2 cellular contexts compared by ENCODE assay signal in genomic region chr5:116764941-116765340, GRCh38.
TF ChIP-seq lines count a peak whose summit lies in the region.

No MANE protein-coding gene starts in this region.

TF ChIP-seq in HepG2, 621 proteins besides CTCF, POLR2A, EP300 and RAD21:
- no peak for TF ChIP-seq ZNF362 (CRISPR knock-in tag; IDR thresholded peaks at IDR 0.05; ENCODE audit: borderline replicate concordance)
- peak; percentile 38 for TF ChIP-seq HNRNPK (IDR thresholded peaks at IDR 0.05; ENCODE audit: low read depth, low read length, poor library complexity, severe bottlenecking)
- no peak for TF ChIP-seq ZNF790 (CRISPR knock-in tag; IDR thresholded peaks at IDR 0.05; ENCODE audit: borderline replicate concordance)
- TF ChIP-seq ZSCAN9 (CRISPR knock-in tag; IDR thresholded peaks at IDR 0.05; ENCODE audit: borderline replicate concordance) = no peak
- TF ChIP-seq MIER3 (CRISPR knock-in tag; IDR thresholded peaks at IDR 0.05; ENCODE audit: borderline replicate concordance) = no peak
- no peak for TF ChIP-seq ZNF383 (CRISPR knock-in tag; IDR thresholded peaks at IDR 0.05; ENCODE audit: borderline replicate concordance)

TF ChIP-seq in GM23338, 12 proteins besides CTCF, POLR2A, EP300 and RAD21 (continued from another document):
- no peak for TF ChIP-seq ZNF114 (CRISPR knock-in tag; IDR thresholded peaks at IDR 0.05)
- TF ChIP-seq STAT1 (IDR thresholded peaks at IDR 0.05; ENCODE audit: unreplicated experiment) = no peak
- no peak for TF ChIP-seq JUNB (IDR thresholded peaks at IDR 0.05; ENCODE audit: unreplicated experiment)
- TF ChIP-seq EZH2phosphoT487 (IDR thresholded peaks at IDR 0.05; ENCODE audit: unreplicated experiment) = no peak
TF ChIP-seq in GM23338: peak in this region for 0.
